Comparison of ENCODE assay signal across 32 cellular contexts in genomic region chr1:184445997-184446396, GRCh38.
"Had no signal": no experiment of that assay in that cellular context is flagged by ENCODE, and none has a peak within 500 bp of the region (broad histone marks: within the 10 kb centered on the region; RNA-seq: fewer than 3 reads in every experiment).

No MANE protein-coding gene starts in this region.

- H3K9me3 ChIP-seq: adrenal gland, ascending aorta, body of pancreas, breast epithelium had no signal

- H3K27me3 ChIP-seq: adrenal gland, ascending aorta, body of pancreas, brain microvascular endothelial cell, breast epithelium, cardiac muscle cell had no signal

- H3K36me3 ChIP-seq: adrenal gland, ascending aorta, brain microvascular endothelial cell, breast epithelium, cardiac muscle cell had no signal

- H3K4me3 ChIP-seq: adrenal gland, ascending aorta, body of pancreas, breast epithelium, cardiac muscle cell had no signal

- H3K4me1 ChIP-seq: ascending aorta, breast epithelium had no signal

- DNase-seq: activated effector memory CD4-positive, alpha-beta T cell treated with anti-CD3 and anti-CD28 coated beads, Interleukin-2, amount 50 U/mL, for 16 hours; activated effector memory CD4-positive, alpha-beta T cell treated with Interleukin-2 at 50 U/mL for 16 hours; activated gamma-delta T cell; activated gamma-delta T cell treated with Interleukin-2 at 50 U/mL for 16 hours; activated naive CD4-positive, alpha-beta T cell; activated naive CD4-positive, alpha-beta T cell treated with anti-CD3 and anti-CD28 coated beads for 36 hours; activated naive CD4-positive, alpha-beta T cell treated with anti-CD3 and anti-CD28 coated beads, Interleukin-2, amount 10 ng/mL, durations not matched to agents 7 days and 5 days; activated naive CD4-positive, alpha-beta T cell treated with anti-CD3 and anti-CD28 coated beads, Interleukin-2, amount 50 U/mL, for 16 hours; activated naive CD4-positive, alpha-beta T cell treated with Interleukin-2 at 50 U/mL for 16 hours; activated naive CD8-positive, alpha-beta T cell treated with anti-CD3 and anti-CD28 coated beads for 36 hours; activated naive CD8-positive, alpha-beta T cell treated with anti-CD3 and anti-CD28 coated beads, Interleukin-2, amount 10 ng/mL, durations not matched to agents 7 days and 5 days; activated naive CD8-positive, alpha-beta T cell treated with anti-CD3 and anti-CD28 coated beads, Interleukin-2, amount 50 U/mL, for 24 hours; activated T-cell treated with anti-CD3 and anti-CD28 coated beads, Interleukin-2, amount 50 U/mL, for 1 hour; activated T-cell treated with anti-CD3 and anti-CD28 coated beads, Interleukin-2, amount 50 U/mL, for 24 hours; activated T-cell treated with anti-CD3 and anti-CD28 coated beads, Interleukin-2, amount 50 U/mL, for 4 hours; activated T-cell treated with anti-CD3 and anti-CD28 coated beads, Interleukin-2, amount 50 U/mL, for 48 hours; activated T-cell treated with anti-CD3 and anti-CD28 coated beads, Interleukin-2, amount 50 U/mL, for 72 hours; adrenal gland; amniotic stem cell; amygdala; anterior cingulate cortex; aorta; body of pancreas; brain microvascular endothelial cell; caudate nucleus; central memory CD4-positive, alpha-beta T cell; cerebellar nuclear complex had no signal

- H3K27ac ChIP-seq: adrenal gland, ascending aorta, body of pancreas, brain microvascular endothelial cell, breast epithelium, cardiac muscle cell had no signal

- ATAC-seq: activated naive CD4-positive, alpha-beta T cell treated with anti-CD3 and anti-CD28 coated beads, Interleukin-2, amount 50 U/mL, for 72 hours; activated naive CD8-positive, alpha-beta T cell treated with anti-CD3 and anti-CD28 coated beads, Interleukin-2, amount 50 U/mL, for 24 hours; activated T-cell treated with anti-CD3 and anti-CD28 coated beads, Interleukin-2, amount 50 U/mL, for 4 hours; activated T-cell treated with anti-CD3 and anti-CD28 coated beads, Interleukin-2, amount 50 U/mL, for 72 hours; activated T-helper 17 cell treated with anti-CD3 and anti-CD28 coated beads, Interleukin-2, amount 50 U/mL, for 72 hours; body of pancreas had no signal
